Comparison of ENCODE assay signal across 26 cellular contexts in the genomic region with DNA sequence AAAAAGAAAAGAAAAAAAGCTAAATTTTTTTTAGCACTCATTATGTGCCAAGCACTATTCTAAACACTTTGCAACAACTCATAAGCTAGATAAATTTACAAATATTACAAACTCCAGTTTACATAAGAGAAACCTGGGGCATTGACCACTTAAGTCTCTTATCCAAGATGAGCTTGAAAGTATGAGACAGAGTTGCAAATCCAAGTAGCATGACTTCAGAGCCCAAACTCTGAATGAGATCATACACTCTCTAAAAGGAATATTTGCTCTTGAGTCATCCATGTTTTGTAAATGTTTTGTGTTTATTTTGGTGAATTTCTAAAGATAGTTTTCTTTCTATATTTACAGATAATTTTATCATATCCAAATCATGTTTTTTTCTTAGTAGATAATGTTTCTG. TPM values are rescaled to one million over a fixed set of nuclear protein-coding genes. Genes with fewer than 3 reads are reported as not detected.
DNase-seq lines count a peak whose midpoint lies in the region; ATAC-seq and TF ChIP-seq lines count a peak whose summit lies in the region.
"Had no signal": no experiment of that assay in that cellular context is flagged by ENCODE, and none has a peak within 500 bp of the region (broad histone marks: within the 10 kb centered on the region; RNA-seq: fewer than 3 reads in every experiment).

No MANE protein-coding gene starts in this region.

- no peak overlapping the region for H3K27ac Mint-ChIP-seq in CD8-positive, alpha-beta T cell
- H3K27ac Mint-ChIP-seq: activated CD8-positive, alpha-beta memory T cell treated with anti-CD3 and anti-CD28 coated beads, Interleukin-2, amount 10 ng/mL, durations not matched to agents 7 days and 5 days; T-helper 2 cell treated with Interferon-gamma antibody and Interleukin-4, amounts not matched to agents 5 μg/mL and 100 μg/mL, for 36 hours had no signal

- H3K36me3 Mint-ChIP-seq in CD8-positive, alpha-beta T cell, result no peaks in the 10 kb centered on the region
- H3K36me3 Mint-ChIP-seq: activated CD8-positive, alpha-beta memory T cell treated with anti-CD3 and anti-CD28 coated beads, Interleukin-2, amount 10 ng/mL, durations not matched to agents 7 days and 5 days had no signal

- no peak for TF ChIP-seq CTCF in CD8-positive, alpha-beta T cell (IDR thresholded peaks at IDR 0.05)

- H3K9me3 Mint-ChIP-seq in CD8-positive, alpha-beta T cell, result no peaks in the 10 kb centered on the region
- H3K9me3 Mint-ChIP-seq: T-helper 2 cell treated with Interferon-gamma antibody and Interleukin-4, amounts not matched to agents 5 μg/mL and 100 μg/mL, for 36 hours had no signal

- H3K36me3 ChIP-seq in CD8-positive, alpha-beta T cell (ENCODE audit: insufficient read depth, low read length), result no peaks in the 10 kb centered on the region
- H3K36me3 ChIP-seq: esophagus squamous epithelium, sigmoid colon, SJSA1, suprapubic skin had no signal

- intact Hi-C loops in CD8-positive, alpha-beta T cell (cut with DNase I, micrococcal nuclease), result no loop called here

- no peak overlapping the region for H3K4me3 Mint-ChIP-seq in CD8-positive, alpha-beta T cell
- H3K4me3 Mint-ChIP-seq: activated CD8-positive, alpha-beta memory T cell treated with anti-CD3 and anti-CD28 coated beads, Interleukin-2, amount 10 ng/mL, durations not matched to agents 7 days and 5 days; T-helper 2 cell treated with Interferon-gamma antibody and Interleukin-4, amounts not matched to agents 5 μg/mL and 100 μg/mL, for 36 hours had no signal

- H3K4me1 Mint-ChIP-seq in CD8-positive, alpha-beta T cell (ENCODE audit: low read depth), result peaks cover 4% of the 10 kb centered on the region

- POLR2A ChIA-PET in CD8-positive, alpha-beta T cell (lab: Charles Lee), result no interaction called here

- H3K9me3 ChIP-seq in CD8-positive, alpha-beta T cell (ENCODE audit: low read length), result no peaks in the 10 kb centered on the region
- H3K9me3 ChIP-seq: body of pancreas, esophagus squamous epithelium, mucosa of descending colon, sigmoid colon, SJSA1, suprapubic skin had no signal

- H3K27me3 Mint-ChIP-seq in CD8-positive, alpha-beta T cell (ENCODE audit: low read depth), result no peaks in the 10 kb centered on the region
- H3K27me3 Mint-ChIP-seq: activated CD8-positive, alpha-beta memory T cell treated with anti-CD3 and anti-CD28 coated beads, Interleukin-2, amount 10 ng/mL, durations not matched to agents 7 days and 5 days had no signal

- CTCF ChIA-PET in CD8-positive, alpha-beta T cell (lab: Charles Lee), result no interaction called here

- H3K27ac ChIP-seq in CD8-positive, alpha-beta T cell (ENCODE audit: low read depth, low read length), result no peak overlapping the region
- H3K27ac ChIP-seq: BLaER1 treated with 17β-estradiol and CSF1 and Interleukin-3, amounts not matched to agents 10 nM and 100 nM; body of pancreas; esophagus squamous epithelium; sigmoid colon; SJSA1; suprapubic skin had no signal

- ATAC-seq in HG03175 (IDR thresholded peaks at IDR 0.05; ENCODE audit: unreplicated experiment) (no peak), HG03469 (IDR thresholded peaks at IDR 0.05; ENCODE audit: unreplicated experiment) (no peak)
- no peak for ATAC-seq in CD8-positive, alpha-beta T cell
- ATAC-seq: activated CD8-positive, alpha-beta memory T cell treated with anti-CD3 and anti-CD28 coated beads, Interleukin-2, amount 10 ng/mL, durations not matched to agents 7 days and 5 days; body of pancreas; left colon; mucosa of descending colon had no signal

- H3K27me3 ChIP-seq in CD8-positive, alpha-beta T cell (ENCODE audit: insufficient read depth, low read length), result no peaks in the 10 kb centered on the region
- H3K27me3 ChIP-seq: BLaER1 treated with 17β-estradiol and CSF1 and Interleukin-3, amounts not matched to agents 10 nM and 100 nM; body of pancreas; esophagus squamous epithelium; sigmoid colon; SJSA1; suprapubic skin had no signal

- DNase-seq in Daoy (ENCODE audit: low read depth), result peak; percentile 10
- peak; percentile 40 for DNase-seq in NCI-H460 (ENCODE audit: extremely low read depth, low read depth)
- peak; percentile 34 for DNase-seq in dedifferentiated amniotic fluid mesenchymal stem cell (ENCODE audit: extremely low spot score)
- peak; percentile 57 for DNase-seq in myocyte (ENCODE audit: low read depth)
- DNase-seq in CD8-positive, alpha-beta T cell, result no peak
- no peak for DNase-seq in NCI-H2029 treated with DMSO at 0.1 percent for 48 hours (lab: John Stamatoyannopoulos, UW)
- DNase-seq: activated CD4-positive, CD25-positive, alpha-beta regulatory T cell treated with anti-CD3 and anti-CD28 coated beads, Interleukin-2, amount 50 U/mL, for 72 hours; activated CD8-positive, alpha-beta memory T cell treated with anti-CD3 and anti-CD28 coated beads, Interleukin-2, amount 10 ng/mL, durations not matched to agents 7 days and 5 days; activated gamma-delta T cell treated with Interleukin-2 at 50 U/mL for 16 hours; body of pancreas; DMS79; esophagus squamous epithelium; KG1; left colon; mucosa of descending colon; NCI-H1105 treated with DMSO at 0.1 percent for 48 hours; occipital lobe; sigmoid colon; stimulated activated CD4-positive, alpha-beta T cell treated with anti-CD3 and anti-CD28 coated beads, Interleukin-4, amount 100 ng/mL, for 24 hours; stimulated activated CD8-positive, alpha-beta memory T cell treated with anti-CD3 and anti-CD28 coated beads, Interleukin-4, amount 100 ng/mL, for 48 hours had no signal

- no peaks in the 10 kb centered on the region for H3K4me1 ChIP-seq in CD8-positive, alpha-beta T cell (ENCODE audit: insufficient read depth, low read length)
- H3K4me1 ChIP-seq: body of pancreas, sigmoid colon, SJSA1 had no signal

- no peak overlapping the region for H3K4me3 ChIP-seq in CD8-positive, alpha-beta T cell (ENCODE audit: low read depth, low read length)
- H3K4me3 ChIP-seq: BLaER1 treated with 17β-estradiol and CSF1 and Interleukin-3, amounts not matched to agents 10 nM and 100 nM; body of pancreas; esophagus squamous epithelium; mucosa of descending colon; sigmoid colon; SJSA1; suprapubic skin had no signal

RNA-seq across cellular contexts. Expression of gene SHOC1, which starts 4.0 kb away (rescaled TPM):
- not detected in 2 replicates for total RNA-seq in Daoy (2014; rRNA removed; shearing (Covaris generic))
- not detected in 2 replicates for total RNA-seq in NCI-H460 (2014; rRNA removed; shearing (Covaris generic))
- not detected in 2 replicates for polyA plus RNA-seq in NCI-H460 (2014; cell fraction: nucleus; rRNA removed)
- total RNA-seq in myocyte, result not detected in 2 replicates
- 0.10 TPM for polyA plus RNA-seq in myocyte (2012)
- not detected for total RNA-seq in CD8-positive, alpha-beta T cell
- total RNA-seq: activated CD8-positive, alpha-beta memory T cell treated with anti-CD3 and anti-CD28 coated beads, Interleukin-2, amount 10 ng/mL, durations not matched to agents 7 days and 5 days; left colon; mucosa of descending colon; sigmoid colon; SJSA1 had no signal

Comparison
In these comparisons a context has a peak if more than half of its experiments do, and no peak if none do; other contexts are left out.
1. DNase-seq: peak in Daoy (single experiment), NCI-H460 (single experiment), dedifferentiated amniotic fluid mesenchymal stem cell (single experiment) and myocyte (single experiment); none in CD8-positive, alpha-beta T cell (0 of 7) and NCI-H2029 treated with DMSO at 0.1 percent for 48 hours (single experiment).